Comparison of ENCODE assay signal across 8 cellular contexts in the genomic region with DNA sequence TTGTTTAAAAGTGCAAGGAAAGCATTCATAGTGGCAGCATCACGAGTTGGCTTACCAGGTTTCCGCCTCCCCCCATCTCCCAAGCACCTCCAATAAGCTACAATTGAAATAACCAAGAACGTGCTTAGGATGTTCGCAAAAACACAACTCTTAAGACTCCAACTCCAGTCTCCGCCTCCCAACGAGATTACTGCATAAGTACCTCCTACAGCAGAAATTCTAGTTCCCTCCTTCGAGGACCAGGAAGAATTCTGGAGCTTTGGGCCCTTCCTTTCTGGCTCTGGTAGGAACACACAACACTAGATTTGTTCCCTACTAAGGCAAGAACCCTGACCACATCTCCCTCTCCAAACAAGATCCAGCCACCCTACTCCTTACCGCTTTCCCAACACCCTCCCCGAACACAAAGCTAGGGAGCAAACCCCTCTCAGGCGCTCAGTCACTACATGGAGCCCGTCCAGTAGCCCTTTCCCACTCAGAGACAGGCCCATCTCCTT. TPM values are rescaled to one million over a fixed set of nuclear protein-coding genes. Genes with fewer than 3 reads are reported as not detected.
DNase-seq lines count a peak whose midpoint lies in the region; ATAC-seq, FAIRE-seq and TF ChIP-seq lines count a peak whose summit lies in the region.

No MANE protein-coding gene starts in this region.

- H3K4me1 Mint-ChIP-seq in activated naive CD8-positive, alpha-beta T cell treated with anti-CD3 and anti-CD28 coated beads, Interleukin-2, amount 10 ng/mL, durations not matched to agents 7 days and 5 days = peaks cover 41% of the 10 kb centered on the region

- no peak for TF ChIP-seq CTCF in A549 (IDR thresholded peaks at IDR 0.05)

- no peaks in the 10 kb centered on the region for H3K27me3 Mint-ChIP-seq in activated naive CD8-positive, alpha-beta T cell treated with anti-CD3 and anti-CD28 coated beads, Interleukin-2, amount 10 ng/mL, durations not matched to agents 7 days and 5 days

- peaks cover 60% of the 10 kb centered on the region for H3F3A ChIP-seq in GM23248 (ENCODE audit: insufficient read depth)

- DNase-seq in A549 (ENCODE audit: low read depth in 1 of 2, low spot score in 1 of 2) (peak in 1 of 2 experiments; percentile 90), GM23248 (peak; percentile 92), OCI-M2 (lab: John Stamatoyannopoulos, UW; ENCODE audit: unreplicated experiment) (peak; percentile 23), left cardiac atrium (peak; percentile 47), iPS-NIHi11 (ENCODE audit: low spot score) (no peak)
- DNase-seq in activated naive CD8-positive, alpha-beta T cell treated with anti-CD3 and anti-CD28 coated beads, Interleukin-2, amount 10 ng/mL, durations not matched to agents 7 days and 5 days = no peak

- no peaks in the 10 kb centered on the region for H3K36me3 ChIP-seq in GM23248 (ENCODE audit: low read depth)
- H3K36me3 ChIP-seq in rectal smooth muscle tissue (ENCODE audit: control insufficient read depth, insufficient read depth, low read length) = no peaks in the 10 kb centered on the region

- peaks cover 13% of the 10 kb centered on the region for H3K36me3 Mint-ChIP-seq in activated naive CD8-positive, alpha-beta T cell treated with anti-CD3 and anti-CD28 coated beads, Interleukin-2, amount 10 ng/mL, durations not matched to agents 7 days and 5 days

- no peaks in the 10 kb centered on the region for H3K27me3 ChIP-seq in GM23248 (replicated peaks; ENCODE audit: insufficient read depth)
- no peaks in the 10 kb centered on the region for H3K27me3 ChIP-seq in rectal smooth muscle tissue (ENCODE audit: control insufficient read depth, insufficient read depth, low read length)

- H3K9me3 ChIP-seq in A549 (no peaks in the 10 kb centered on the region), GM23248 (ENCODE audit: low read depth) (no peaks in the 10 kb centered on the region)

- peak overlapping the region; percentile 97 for H3K4me3 Mint-ChIP-seq in activated naive CD8-positive, alpha-beta T cell treated with anti-CD3 and anti-CD28 coated beads, Interleukin-2, amount 10 ng/mL, durations not matched to agents 7 days and 5 days

- ATAC-seq in A549 (peak; percentile 31 to 33), left cardiac atrium (peak in 1 of 2 donors; percentile 30), GM19395 (IDR thresholded peaks at IDR 0.05; ENCODE audit: unreplicated experiment) (no peak)
- ATAC-seq in activated naive CD8-positive, alpha-beta T cell treated with anti-CD3 and anti-CD28 coated beads, Interleukin-2, amount 10 ng/mL, durations not matched to agents 7 days and 5 days (ENCODE audit: low read depth) = peak; percentile 17

- peak overlapping the region; percentile 98 for H3K9ac ChIP-seq in GM23248
- H3K9ac ChIP-seq in rectal smooth muscle tissue (ENCODE audit: low read length) = peak overlapping the region; percentile 86

- no peaks in the 10 kb centered on the region for H4K20me1 ChIP-seq in GM23248 (ENCODE audit: insufficient read depth)

- H3K4me3 ChIP-seq in A549 = peak overlapping the region; percentile 78
- peak overlapping the region; percentile 97 for H3K4me3 ChIP-seq in GM23248
- H3K4me3 ChIP-seq in rectal smooth muscle tissue (ENCODE audit: low read length) = peak overlapping the region; percentile 94

- H3K4me1 ChIP-seq in A549 = peaks cover 62% of the 10 kb centered on the region
- H3K4me1 ChIP-seq in GM23248 (ENCODE audit: insufficient read depth) = peaks cover 60% of the 10 kb centered on the region
- H3K4me1 ChIP-seq in rectal smooth muscle tissue (ENCODE audit: control insufficient read depth, insufficient read depth, low read length) = peaks cover 17% of the 10 kb centered on the region

- peak; percentile 13 for FAIRE-seq in A549 (lab: Jason Lieb, UNC)

- H3K27ac Mint-ChIP-seq in activated naive CD8-positive, alpha-beta T cell treated with anti-CD3 and anti-CD28 coated beads, Interleukin-2, amount 10 ng/mL, durations not matched to agents 7 days and 5 days = peak overlapping the region; percentile 89

- TF ChIP-seq RAD21 in A549 (conservative IDR thresholded peaks at IDR 0.05 in 1 of 2, IDR thresholded peaks at IDR 0.05 in 1 of 2) = no peak

- peak; percentile 26; the same call in 1 of the 2 replicates for TF ChIP-seq POLR2A in A549 (IDR thresholded peaks at IDR 0.05; ENCODE audit: low read length)

- H2AFZ ChIP-seq in GM23248 = peak overlapping the region; percentile 63

- H3K9me2 ChIP-seq in GM23248 (ENCODE audit: insufficient read depth) = no peaks in the 10 kb centered on the region

- TF ChIP-seq EP300 in A549 (IDR thresholded peaks at IDR 0.05) = no peak

- intact Hi-C loops in left cardiac atrium (cut with DNase I) = loop anchor here in 1 of 2 donors (5.0 to 10.0 kb wide), 2 partner anchors 72 to 140 kb away; no protein-coding TSS in a partner anchor

- CTCF ChIA-PET in A549 (lab: Yijun Ruan, JAX) = interaction anchor here (0.6 to 5.8 kb wide), 22 partner anchors 9 to 551 kb away, joined by 3 to 47 read pairs (median 4); no protein-coding TSS in a partner anchor

- H3K9me3 Mint-ChIP-seq in activated naive CD8-positive, alpha-beta T cell treated with anti-CD3 and anti-CD28 coated beads, Interleukin-2, amount 10 ng/mL, durations not matched to agents 7 days and 5 days = no peaks in the 10 kb centered on the region

- WGBS in A549 (ENCODE audit: missing lambda C conversion rate) = under 1% methylated on average over 11 of the region's 11 CpGs
- 1% methylated on average over 11 of the region's 11 CpGs for WGBS in GM23248 (ENCODE audit: low coverage in 1 of 2, low lambda C conversion rate in 2 of 2, missing lambda C conversion rate in 2 of 2), 2 experiments

- peaks cover 75% of the 10 kb centered on the region for H3K79me2 ChIP-seq in GM23248 (ENCODE audit: insufficient read depth)

- H3K4me2 ChIP-seq in A549 (peak overlapping the region; percentile 87), GM23248 (ENCODE audit: unreplicated experiment) (peak overlapping the region; percentile 95)

- in situ Hi-C loops in GM23248 (cut with MboI) = no loop called here

- H3K27ac ChIP-seq in A549 (peak overlapping the region; percentile 95 to 98), GM23248 (peak overlapping the region; percentile 98), rectal smooth muscle tissue (ENCODE audit: low read depth, low read length) (peak overlapping the region; percentile 95)

- POLR2A ChIA-PET in A549 (lab: Yijun Ruan, JAX) = interaction anchor here (0.8 to 3.2 kb wide), 18 partner anchors 10 to 412 kb away, joined by 3 to 54 read pairs (median 8); a partner anchor contains a TSS
- POLR2A ChIA-PET in activated naive CD8-positive, alpha-beta T cell treated with anti-CD3 and anti-CD28 coated beads, Interleukin-2, amount 10 ng/mL, durations not matched to agents 7 days and 5 days (lab: Charles Lee) = interaction anchor here (0.8 to 3.1 kb wide), 22 partner anchors 9 to 288 kb away, joined by 3 to 38 read pairs (median 6); a partner anchor contains a TSS

TF ChIP-seq in A549, 52 proteins besides CTCF, POLR2A, EP300 and RAD21 (continues in another document):
- TF ChIP-seq ESRRA (IDR thresholded peaks at IDR 0.05; ENCODE audit: borderline replicate concordance, low read length) (no peak), RARB (CRISPR knock-in tag; IDR thresholded peaks at IDR 0.05) (peak; percentile 18; the same call in 1 of the 2 replicates), CEBPB (IDR thresholded peaks at IDR 0.05) (0 out of 4 replicates have a peak, but pooled peaks of 1 of the 2 experiments have one; percentile 5), TFCP2L1 (CRISPR knock-in tag; IDR thresholded peaks at IDR 0.05) (peak; percentile 6; the same call in 1 of the 2 replicates), ZNF302 (CRISPR knock-in tag; IDR thresholded peaks at IDR 0.05) (no peak), SREBF2 (IDR thresholded peaks at IDR 0.05) (no peak), MAFK (IDR thresholded peaks at IDR 0.05; ENCODE audit: partially characterized antibody) (peak; percentile 61)
- TF ChIP-seq, protein P1, sequence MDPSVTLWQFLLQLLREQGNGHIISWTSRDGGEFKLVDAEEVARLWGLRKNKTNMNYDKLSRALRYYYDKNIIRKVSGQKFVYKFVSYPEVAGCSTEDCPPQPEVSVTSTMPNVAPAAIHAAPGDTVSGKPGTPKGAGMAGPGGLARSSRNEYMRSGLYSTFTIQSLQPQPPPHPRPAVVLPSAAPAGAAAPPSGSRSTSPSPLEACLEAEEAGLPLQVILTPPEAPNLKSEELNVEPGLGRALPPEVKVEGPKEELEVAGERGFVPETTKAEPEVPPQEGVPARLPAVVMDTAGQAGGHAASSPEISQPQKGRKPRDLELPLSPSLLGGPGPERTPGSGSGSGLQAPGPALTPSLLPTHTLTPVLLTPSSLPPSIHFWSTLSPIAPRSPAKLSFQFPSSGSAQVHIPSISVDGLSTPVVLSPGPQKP (IDR thresholded peaks at IDR 0.05; ENCODE audit: low read depth, low read length) = no peak
- TF ChIP-seq, protein P2, sequence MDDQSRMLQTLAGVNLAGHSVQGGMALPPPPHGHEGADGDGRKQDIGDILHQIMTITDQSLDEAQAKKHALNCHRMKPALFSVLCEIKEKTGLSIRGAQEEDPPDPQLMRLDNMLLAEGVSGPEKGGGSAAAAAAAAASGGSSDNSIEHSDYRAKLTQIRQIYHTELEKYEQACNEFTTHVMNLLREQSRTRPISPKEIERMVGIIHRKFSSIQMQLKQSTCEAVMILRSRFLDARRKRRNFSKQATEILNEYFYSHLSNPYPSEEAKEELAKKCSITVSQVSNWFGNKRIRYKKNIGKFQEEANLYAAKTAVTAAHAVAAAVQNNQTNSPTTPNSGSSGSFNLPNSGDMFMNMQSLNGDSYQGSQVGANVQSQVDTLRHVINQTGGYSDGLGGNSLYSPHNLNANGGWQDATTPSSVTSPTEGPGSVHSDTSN (IDR thresholded peaks at IDR 0.05) = peak; percentile 6; the same call in 1 of the 2 replicates

RNA-seq across cellular contexts. Expression of a gene that starts 0.7 kb away (rescaled TPM):
- polyA plus RNA-seq in A549 (2011; rRNA removed) (33.0 and 33.1 TPM in 2 replicates), A549 (2017; fragmentation: RNase III; extraction: RNeasy Plus Mini Kit Qiagen cat#74134 plus additional on column Dnase treatment) (36.0 to 39.1 TPM (median 38.1 TPM) in 3 replicates), GM23248 (2016; fragmentation: Nextera tagmentation; extraction: Ambion mirVana) (19.8 and 20.9 TPM in 2 replicates)
- polyA plus RNA-seq in A549 (2012; cell fraction: cytosol; rRNA removed) = 11.7 and 11.8 TPM in 2 replicates
- 17.7 and 21.0 TPM in 2 replicates for polyA plus RNA-seq in A549 (2012; cell fraction: nucleus; rRNA removed)
- 29.7 and 30.1 TPM in 2 replicates for polyA minus RNA-seq in A549 (2011; rRNA and poly(A)+ RNA removed)
- 25.4 and 31.8 TPM in 2 replicates for total RNA-seq in GM23248 (2014; rRNA removed; shearing (Covaris generic))
- 10 to 100 TPM; 24.7 to 25.3 TPM for total RNA-seq in activated naive CD8-positive, alpha-beta T cell treated with anti-CD3 and anti-CD28 coated beads, Interleukin-2, amount 10 ng/mL, durations not matched to agents 7 days and 5 days
- total RNA-seq in left cardiac atrium = 10 to 100 TPM; 14.1 to 22.6 TPM

Comparison
In these comparisons a context has a peak if more than half of its experiments do, and no peak if none do; other contexts are left out.
1. DNase-seq: peak in GM23248 (single experiment), OCI-M2 (single experiment) and left cardiac atrium (single experiment); none in activated naive CD8-positive, alpha-beta T cell treated with anti-CD3 and anti-CD28 coated beads, Interleukin-2, amount 10 ng/mL, durations not matched to agents 7 days and 5 days (single experiment) and iPS-NIHi11 (single experiment).
2. Peak in every context shown above with its lines, with median percentiles within 50 percentile points of each other: H3K27ac ChIP-seq and H3K4me3 ChIP-seq.